8 cellular contexts compared by ENCODE assay signal in the genomic region with DNA sequence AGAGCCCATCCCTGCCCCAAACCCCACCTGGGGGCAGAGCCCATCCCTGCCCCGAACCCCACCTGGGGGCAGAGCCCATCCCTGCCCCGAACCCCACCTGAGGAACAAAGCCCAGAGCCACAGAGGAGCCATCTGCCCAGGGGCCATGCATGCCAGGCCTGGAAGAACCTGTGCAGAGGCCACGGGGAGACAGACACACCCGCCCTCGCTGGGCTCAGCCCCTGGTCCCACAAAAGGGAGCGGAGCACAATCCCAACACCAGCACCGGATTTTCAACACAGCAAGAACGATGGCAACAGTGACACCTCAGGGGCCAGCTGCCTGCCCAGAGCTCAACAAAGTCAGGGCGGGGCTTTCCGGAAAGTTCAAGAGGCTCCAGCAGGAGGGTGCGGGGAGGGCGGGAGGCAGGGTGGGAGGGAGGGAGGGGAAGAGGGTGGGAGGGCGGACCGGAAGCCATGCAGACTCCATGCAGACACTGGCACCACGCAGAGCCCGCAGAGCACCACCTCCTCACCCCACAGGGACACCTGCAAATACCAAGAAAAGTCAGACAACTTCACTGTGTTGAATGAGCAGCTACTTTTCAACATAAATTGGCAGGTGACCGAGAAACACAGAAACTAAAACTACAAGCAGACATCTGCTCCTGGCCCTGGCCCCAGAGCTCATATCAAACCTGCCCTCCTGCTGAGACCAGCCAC.
DNase-seq lines count a peak whose midpoint lies in the region; ATAC-seq lines count a peak whose summit lies in the region.

No MANE protein-coding gene starts in this region.

- DNase-seq in SHP77 (lab: John Stamatoyannopoulos, UW) (peak; percentile 58 to 77), iris pigment epithelial cell (ENCODE audit: low read depth) (peak; percentile 21), NCI-H526 treated with DMSO at 0.1 percent for 48 hours (lab: John Stamatoyannopoulos, UW) (no peak), DMS79 (lab: John Stamatoyannopoulos, UW) (no peak), HUDEP-2 (lab: John Stamatoyannopoulos, UW; ENCODE audit: unreplicated experiment in 76 of 76) (no peak)
- peak; percentile 80 for DNase-seq in activated effector memory CD4-positive, alpha-beta T cell treated with anti-CD3 and anti-CD28 coated beads, Interleukin-2, amount 50 U/mL, for 16 hours
- DNase-seq in stimulated activated naive CD4-positive, alpha-beta T cell (lab: John Stamatoyannopoulos, UW): peak in 5 of 6 experiments; percentile 17 to 64 (median 43)

- ATAC-seq in HG03460 (IDR thresholded peaks at IDR 0.05; ENCODE audit: unreplicated experiment): no peak

Comparison
In these comparisons a context has a peak if more than half of its experiments do, and no peak if none do; other contexts are left out.
1. DNase-seq: peak in SHP77 (2 of 2), activated effector memory CD4-positive, alpha-beta T cell treated with anti-CD3 and anti-CD28 coated beads, Interleukin-2, amount 50 U/mL, for 16 hours (single experiment), iris pigment epithelial cell (single experiment) and stimulated activated naive CD4-positive, alpha-beta T cell (5 of 6); none in NCI-H526 treated with DMSO at 0.1 percent for 48 hours (single experiment), DMS79 (single experiment) and HUDEP-2 (0 of 76).